Comparison of ENCODE assay signal across 1 cellular context in genomic region chr2:171894612-171894947, GRCh38.
TF ChIP-seq lines count a peak whose summit lies in the region.

No MANE protein-coding gene starts in this region.

TF ChIP-seq in K562, 482 proteins besides CTCF, POLR2A, EP300 and RAD21 (continues in another document):
- TF ChIP-seq E4F1 (CRISPR knock-in tag; IDR thresholded peaks at IDR 0.05; ENCODE audit: borderline replicate concordance) (peak; percentile 13; the same call in 1 of the 2 replicates), NR2C1 (IDR thresholded peaks at IDR 0.05) (no peak), NR2C1 (tag; IDR thresholded peaks at IDR 0.05) (no peak), CBX3 (IDR thresholded peaks at IDR 0.05; ENCODE audit: borderline replicate concordance in 1 of 2, low read length in 2 of 2) (0 out of 3 replicates have a peak, but pooled peaks of 1 of the 2 experiments have one; percentile 9), MGA (IDR thresholded peaks at IDR 0.05) (peak; percentile 5; the same call in 1 of the 2 replicates), ETV5 (CRISPR knock-in tag; IDR thresholded peaks at IDR 0.05; ENCODE audit: low read depth) (no peak), MTA1 (IDR thresholded peaks at IDR 0.05; ENCODE audit: borderline replicate concordance) (peak; percentile 23; the same call in 1 of the 2 replicates), PHF8 (IDR thresholded peaks at IDR 0.05; ENCODE audit: borderline replicate concordance, low read length) (no peak), ZNF592 (IDR thresholded peaks at IDR 0.05) (peak; percentile 6; the same call in 1 of the 2 replicates), ERF (CRISPR knock-in tag; IDR thresholded peaks at IDR 0.05) (no peak), ZFP91 (CRISPR knock-in tag; IDR thresholded peaks at IDR 0.05) (peak; percentile 82; the same call in 1 of the 2 replicates), PRPF4 (IDR thresholded peaks at IDR 0.05; ENCODE audit: insufficient read depth, low read depth, low read length, poor library complexity, severe bottlenecking) (no peak), FOXK2 (conservative IDR thresholded peaks at IDR 0.05 in 1 of 2, IDR thresholded peaks at IDR 0.05 in 1 of 2; ENCODE audit: low read depth in 2 of 2) (peak in 1 of 2 experiments; percentile 7; a peak in 1 of 4 replicates), NFRKB (IDR thresholded peaks at IDR 0.05; ENCODE audit: low read depth) (peak; percentile 30; the same call in 1 of the 2 replicates), ZNF395 (CRISPR knock-in tag; IDR thresholded peaks at IDR 0.05) (0 out of 2 replicates have a peak, but pooled peaks have one; percentile 16), HNRNPUL1 (IDR thresholded peaks at IDR 0.05; ENCODE audit: low read length) (no peak), ZFX (CRISPR knock-in tag; IDR thresholded peaks at IDR 0.05) (peak; percentile 58; the same call in 1 of the 2 replicates), HCFC1 (IDR thresholded peaks at IDR 0.05; ENCODE audit: low read depth, low read length) (no peak), CUX1 (CRISPR knock-in tag; IDR thresholded peaks at IDR 0.05) (no peak; the same call in 1 of the 2 replicates)
